ENCODE assay signal across 11 cellular contexts in the genomic region with DNA sequence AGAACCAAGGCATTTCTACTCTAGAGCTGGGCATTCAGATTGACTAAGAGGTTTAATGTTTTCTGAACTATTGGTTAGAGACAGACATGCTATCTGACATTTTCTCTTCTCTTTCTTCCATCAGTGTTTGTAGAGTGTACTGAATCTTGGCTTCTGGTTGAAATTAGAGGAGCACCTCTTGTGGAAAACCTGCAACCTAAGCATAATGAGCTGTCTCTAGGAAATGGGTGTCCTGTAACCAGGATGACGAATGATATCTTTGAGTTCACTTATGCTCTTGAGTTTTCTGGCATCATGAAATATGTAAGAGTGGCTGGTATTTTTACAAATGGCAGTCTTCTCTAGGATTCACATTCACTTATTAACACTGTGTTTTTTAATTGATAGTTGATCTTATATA. TPM values are rescaled to one million over a fixed set of nuclear protein-coding genes. Genes with fewer than 3 reads are reported as not detected.
"Had no signal": no experiment of that assay in that cellular context is flagged by ENCODE, and none has a peak within 500 bp of the region (broad histone marks: within the 10 kb centered on the region; RNA-seq: fewer than 3 reads in every experiment).

No MANE protein-coding gene starts in this region.

- H3K4me3 ChIP-seq: GM23248, HAP-1 had no signal

- H3K9ac ChIP-seq: GM23248, KMS-11 had no signal

- H3K36me3 ChIP-seq: HAP-1 had no signal

- H3K4me2 ChIP-seq: KMS-11 had no signal

- FAIRE-seq: HTR-8/SVneo had no signal

- DNase-seq: GM23248, GOT3, H7, HFFc6, KBM-7 had no signal

- H2AFZ ChIP-seq: GM23248 had no signal

- H3K27ac ChIP-seq: GM23248, KMS-11 had no signal

- ATAC-seq: HCT116 had no signal

- H3K9me3 ChIP-seq: HAP-1 had no signal

- H3K4me1 ChIP-seq: HAP-1 had no signal

RNA-seq across cellular contexts. Expression of a gene that starts 19.4 kb away (rescaled TPM):
- total RNA-seq: GM23248, H4, H7, HFFc6, HT-29 had no signal
- polyA plus RNA-seq: GM23248 had no signal

RNA-seq across cellular contexts. Expression of a gene that starts 33.8 kb away (rescaled TPM):
- total RNA-seq: GM23248, H4, H7, HFFc6, HT-29 had no signal
- polyA plus RNA-seq: GM23248 had no signal

RNA-seq across cellular contexts. Expression of a gene that starts 45.0 kb away (rescaled TPM):
- total RNA-seq: GM23248, H4, H7, HFFc6, HT-29 had no signal
- polyA plus RNA-seq: GM23248 had no signal

RNA-seq across cellular contexts. Expression of a gene that starts 57.0 kb away (rescaled TPM):
- total RNA-seq: GM23248, H4, H7, HFFc6, HT-29 had no signal
- polyA plus RNA-seq: GM23248 had no signal
